In the genomic region with DNA sequence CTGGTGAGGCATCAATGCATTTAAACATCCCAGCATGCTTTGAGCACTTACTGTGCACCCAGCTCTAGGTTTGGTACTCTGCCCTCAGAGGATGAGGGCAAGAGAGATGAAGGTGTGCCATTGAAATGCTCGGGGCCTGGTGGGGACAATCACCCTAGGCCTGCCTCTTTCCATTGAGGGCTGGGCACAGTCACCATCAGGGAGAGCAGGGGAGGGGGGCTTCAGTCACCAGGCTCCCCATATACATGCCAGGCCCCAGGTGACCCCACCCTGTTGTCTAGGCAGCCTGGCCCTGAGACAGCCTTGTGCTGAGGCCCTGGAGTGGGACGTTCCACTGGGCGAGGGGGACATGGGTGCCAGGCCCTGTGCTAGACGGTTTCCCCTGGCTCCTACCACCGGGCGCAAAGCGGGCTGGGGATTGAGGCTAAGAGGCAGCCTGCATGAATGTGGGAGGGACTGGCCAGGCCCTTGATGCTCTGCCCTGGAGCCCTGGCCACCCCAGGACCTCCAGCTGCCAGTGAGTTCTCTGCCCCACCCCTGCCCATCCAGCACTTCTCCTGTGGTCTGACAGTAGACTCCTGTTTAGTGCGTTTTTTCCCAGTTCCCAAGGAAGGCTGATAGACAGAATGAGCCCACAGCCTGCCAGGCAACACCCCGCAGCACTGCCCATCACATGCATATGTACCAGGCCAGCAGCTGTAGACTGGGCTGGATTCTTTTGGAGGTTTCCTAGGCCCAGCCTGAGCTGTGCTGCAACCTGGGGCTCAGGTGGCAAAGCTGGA, we compare ENCODE assay signal across 11 cellular contexts. TPM values are rescaled to one million over a fixed set of nuclear protein-coding genes. Genes with fewer than 3 reads are reported as not detected.
DNase-seq lines count a peak whose midpoint lies in the region; ATAC-seq and TF ChIP-seq lines count a peak whose summit lies in the region.
"Had no signal": no experiment of that assay in that cellular context is flagged by ENCODE, and none has a peak within 500 bp of the region (broad histone marks: within the 10 kb centered on the region; RNA-seq: fewer than 3 reads in every experiment).

No MANE protein-coding gene starts in this region.

- peak overlapping the region; percentile 71 for H3K4me2 ChIP-seq in BLaER1

- H3K36me3 ChIP-seq in BLaER1 (peaks cover 76% of the 10 kb centered on the region), stomach (peaks cover 14 to 82% (median 69%) of the 10 kb centered on the region in 4 donors)

- H3K4me3 ChIP-seq in BLaER1 = no peak overlapping the region
- no peak overlapping the region for H3K4me3 ChIP-seq in stomach
- H3K4me3 ChIP-seq: coronary artery, gastroesophageal sphincter had no signal

- peak overlapping the region; percentile 95 to 99 (median 98) for H3K27ac Mint-ChIP-seq in IgD-negative memory B cell
- H3K27ac Mint-ChIP-seq in activated naive CD4-positive, alpha-beta T cell treated with anti-CD3 and anti-CD28 coated beads, Interleukin-2, amount 10 ng/mL, durations not matched to agents 7 days and 5 days = peak overlapping the region; percentile 95
- H3K27ac Mint-ChIP-seq in naive thymus-derived CD8-positive, alpha-beta T cell = peak overlapping the region; percentile 91 to 99 (median 97)

- POLR2A ChIA-PET in naive thymus-derived CD8-positive, alpha-beta T cell (lab: Charles Lee) = interaction anchor here (1.2 to 1.7 kb wide), 2 partner anchors 44 kb away, joined by 8 to 11 read pairs; partner anchors contain the start of gene SKP1

- peaks cover 100% of the 10 kb centered on the region for H4K20me1 ChIP-seq in BLaER1

- peak overlapping the region in 3 of 4 donors; percentile 85 to 91 (median 90) for H3K4me3 Mint-ChIP-seq in IgD-negative memory B cell
- peak overlapping the region; percentile 61 for H3K4me3 Mint-ChIP-seq in activated naive CD4-positive, alpha-beta T cell treated with anti-CD3 and anti-CD28 coated beads, Interleukin-2, amount 10 ng/mL, durations not matched to agents 7 days and 5 days
- H3K4me3 Mint-ChIP-seq in naive thymus-derived CD8-positive, alpha-beta T cell = peak overlapping the region; percentile 93 to 100 (median 98)

- peak overlapping the region; percentile 27; the same call in 1 of the 2 replicates for H3K9ac ChIP-seq in BLaER1

- H3K4me1 Mint-ChIP-seq in IgD-negative memory B cell = peaks cover 31 to 64% (median 35%) of the 10 kb centered on the region in 3 donors
- peaks cover 97% of the 10 kb centered on the region for H3K4me1 Mint-ChIP-seq in activated naive CD4-positive, alpha-beta T cell treated with anti-CD3 and anti-CD28 coated beads, Interleukin-2, amount 10 ng/mL, durations not matched to agents 7 days and 5 days
- H3K4me1 Mint-ChIP-seq in naive thymus-derived CD8-positive, alpha-beta T cell = peaks cover 47 to 100% (median 98%) of the 10 kb centered on the region in 4 donors

- peak in 1 of 2 donors; percentile 4 for ATAC-seq in naive thymus-derived CD8-positive, alpha-beta T cell
- ATAC-seq in GM19467 (IDR thresholded peaks at IDR 0.05; ENCODE audit: unreplicated experiment) = no peak
- ATAC-seq: gastroesophageal sphincter had no signal

- H3K27ac ChIP-seq in BLaER1 = peak overlapping the region; percentile 9; the same call in 1 of the 2 replicates
- peak overlapping the region in 1 of 5 donors; percentile 2 for H3K27ac ChIP-seq in stomach
- H3K27ac ChIP-seq: coronary artery, gastroesophageal sphincter had no signal

- TF ChIP-seq EP300 in stomach (IDR thresholded peaks at IDR 0.05) = no peak

- CTCF ChIA-PET in activated naive CD4-positive, alpha-beta T cell treated with anti-CD3 and anti-CD28 coated beads, Interleukin-2, amount 10 ng/mL, durations not matched to agents 7 days and 5 days (lab: Charles Lee) = interaction anchor here (1.0 to 35.0 kb wide), 3 partner anchors 64 to 93 kb away, joined by 3 to 743 read pairs (median 4); no protein-coding TSS in a partner anchor

- no peak for TF ChIP-seq CTCF in stomach (IDR thresholded peaks at IDR 0.05)

- H3K36me3 Mint-ChIP-seq in IgD-negative memory B cell = peaks cover 5% of the 10 kb centered on the region
- peaks cover 78% of the 10 kb centered on the region for H3K36me3 Mint-ChIP-seq in activated naive CD4-positive, alpha-beta T cell treated with anti-CD3 and anti-CD28 coated beads, Interleukin-2, amount 10 ng/mL, durations not matched to agents 7 days and 5 days
- peaks cover 10 to 88% (median 34%) of the 10 kb centered on the region in 3 donors for H3K36me3 Mint-ChIP-seq in naive thymus-derived CD8-positive, alpha-beta T cell

- no peaks in the 10 kb centered on the region for H3K27me3 Mint-ChIP-seq in IgD-negative memory B cell
- no peaks in the 10 kb centered on the region for H3K27me3 Mint-ChIP-seq in activated naive CD4-positive, alpha-beta T cell treated with anti-CD3 and anti-CD28 coated beads, Interleukin-2, amount 10 ng/mL, durations not matched to agents 7 days and 5 days
- H3K27me3 Mint-ChIP-seq in naive thymus-derived CD8-positive, alpha-beta T cell = no peaks in the 10 kb centered on the region

- no peak for TF ChIP-seq POLR2A in stomach (IDR thresholded peaks at IDR 0.05)
- TF ChIP-seq POLR2A in erythroblast (IDR thresholded peaks at IDR 0.05; ENCODE audit: low read length) = no peak

- DNase-seq in activated naive CD4-positive, alpha-beta T cell treated with anti-CD3 and anti-CD28 coated beads, Interleukin-2, amount 10 ng/mL, durations not matched to agents 7 days and 5 days = peak; percentile 24
- DNase-seq in naive thymus-derived CD8-positive, alpha-beta T cell = peak in 2 of 10 donors; percentile 4 to 62
- no peak for DNase-seq in stomach
- no peak for DNase-seq in erythroblast (lab: John Stamatoyannopoulos, UW)
- no peak for DNase-seq in NCI-H2227 (lab: John Stamatoyannopoulos, UW; ENCODE audit: unreplicated experiment)
- DNase-seq: NCI-H748 treated with DMSO at 0.1 percent for 48 hours had no signal

- H3K4me1 ChIP-seq in BLaER1 (peaks cover 76% of the 10 kb centered on the region), stomach (peaks cover 4 to 38% (median 16%) of the 10 kb centered on the region in 4 donors)

- H3K27me3 ChIP-seq in BLaER1 (no peaks in the 10 kb centered on the region), stomach (no peaks in the 10 kb centered on the region)
- H3K27me3 ChIP-seq: gastroesophageal sphincter had no signal

- H3K9me3 Mint-ChIP-seq in IgD-negative memory B cell = no peaks in the 10 kb centered on the region
- H3K9me3 Mint-ChIP-seq in activated naive CD4-positive, alpha-beta T cell treated with anti-CD3 and anti-CD28 coated beads, Interleukin-2, amount 10 ng/mL, durations not matched to agents 7 days and 5 days = no peaks in the 10 kb centered on the region
- H3K9me3 Mint-ChIP-seq in naive thymus-derived CD8-positive, alpha-beta T cell = no peaks in the 10 kb centered on the region

- intact Hi-C loops in stomach (cut with DNase I; ENCODE audit: low total_unique reads) = no loop called here

- H3K9me3 ChIP-seq in BLaER1 (no peaks in the 10 kb centered on the region), stomach (no peaks in the 10 kb centered on the region)
- H3K9me3 ChIP-seq: gastroesophageal sphincter had no signal

- 81 to 86% (median 84%) methylated on average over 4 to 9 of the region's 9 CpGs for WGBS in stomach, 5 donors

RNA-seq across cellular contexts. Expression of gene TCF7, which starts 18.9 kb away (rescaled TPM):
- polyA plus RNA-seq in IgD-negative memory B cell (41.7 TPM), stomach (1 to 10 TPM; 3.7 to 8.0 (median 5.0) TPM)
- total RNA-seq in naive thymus-derived CD8-positive, alpha-beta T cell = 100 to 1,000 TPM; 910 to 911 TPM
- 100 to 1,000 TPM; 207 to 600 (median 328) TPM for polyA plus RNA-seq in naive thymus-derived CD8-positive, alpha-beta T cell
- total RNA-seq in stomach = 10 to 100 TPM in 1 of 5 donors, 1 to 10 TPM in 3, not detected in 1; 4.6 to 13.3 (median 7.6) TPM

RNA-seq across cellular contexts. Expression of gene SKP1, which starts 43.3 kb away (rescaled TPM):
- polyA plus RNA-seq in IgD-negative memory B cell (875 TPM), stomach (100 to 1,000 TPM; 233 to 590 (median 480) TPM)
- total RNA-seq in naive thymus-derived CD8-positive, alpha-beta T cell = 100 to 1,000 TPM; 250 to 262 TPM
- 1,000 to 10,000 TPM; 1,138 to 1,312 (median 1,209) TPM for polyA plus RNA-seq in naive thymus-derived CD8-positive, alpha-beta T cell
- 100 to 1,000 TPM in 3 of 5 donors, 10 to 100 TPM in 2; 18.1 to 163 (median 126) TPM for total RNA-seq in stomach
